ENCODE assay signal across 8 cellular contexts in the genomic region with DNA sequence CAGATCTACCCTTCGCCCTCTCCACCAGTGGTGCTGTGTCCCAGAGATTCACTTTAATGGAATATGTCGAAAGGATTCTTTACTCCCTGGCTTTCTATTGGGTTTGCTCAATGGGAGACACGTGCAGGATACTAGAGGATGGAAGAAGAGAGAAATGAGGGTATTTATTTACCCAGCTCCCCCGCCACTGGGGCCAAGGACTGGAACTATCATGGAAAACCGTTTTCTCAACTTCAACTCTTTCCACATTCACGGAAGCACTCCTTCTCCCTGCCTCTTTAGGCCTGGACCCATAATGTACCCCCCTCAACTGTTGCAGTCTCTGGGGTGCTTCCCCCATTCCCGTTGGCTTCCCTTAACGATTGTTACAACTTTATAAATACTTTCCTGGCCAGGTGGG.
"Had no signal": no experiment of that assay in that cellular context is flagged by ENCODE, and none has a peak within 500 bp of the region (broad histone marks: within the 10 kb centered on the region; RNA-seq: fewer than 3 reads in every experiment).

No MANE protein-coding gene starts in this region.

- H3K4me3 Mint-ChIP-seq: IgD-negative memory B cell had no signal

- ATAC-seq: HepG2, K562 had no signal

- H3K4me3 ChIP-seq: K562 had no signal

- DNase-seq: IMR-90, KBM-7, KG1 had no signal

- H3K36me3 Mint-ChIP-seq: IgD-negative memory B cell had no signal

- FAIRE-seq: HepG2, HTR-8/SVneo, K562 had no signal

- H3K27ac ChIP-seq: HL-60 had no signal

- H3K4me1 Mint-ChIP-seq: IgD-negative memory B cell had no signal

- H3K27ac Mint-ChIP-seq: IgD-negative memory B cell had no signal
